1 cellular context compared by ENCODE assay signal in the genomic region with DNA sequence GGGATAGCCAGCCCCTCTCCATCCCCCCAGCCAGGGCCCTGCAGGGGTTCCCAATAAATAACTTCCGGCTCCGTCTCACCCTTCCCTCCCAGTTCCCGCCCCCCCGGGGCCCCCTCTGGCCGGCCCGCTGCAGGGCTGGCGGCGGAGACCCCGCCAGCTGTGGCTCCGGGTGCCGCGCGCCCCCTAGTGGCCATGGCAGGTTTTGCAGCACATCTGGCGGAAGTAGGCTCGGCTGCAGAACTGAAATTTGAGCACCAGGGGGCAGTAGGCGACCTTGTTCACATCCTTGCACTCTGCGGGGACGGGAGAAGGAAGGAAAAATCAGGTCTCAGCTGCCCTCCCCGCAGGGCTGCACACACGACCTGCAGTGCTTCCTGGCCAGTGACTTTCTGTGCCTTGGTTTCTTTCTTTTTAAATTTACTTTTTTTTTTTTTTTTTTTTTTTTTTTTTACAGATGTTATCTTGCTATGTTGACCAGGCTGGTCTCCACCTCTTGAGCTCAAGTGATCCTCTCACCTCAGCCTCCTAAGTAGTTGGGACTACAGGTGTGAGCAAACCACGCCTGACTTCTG.
TF ChIP-seq lines count a peak whose summit lies in the region.

No MANE protein-coding gene starts in this region.

TF ChIP-seq in HEK293, 187 proteins besides CTCF, POLR2A, EP300 and RAD21 (continued from another document):
- TF ChIP-seq, protein P1, sequence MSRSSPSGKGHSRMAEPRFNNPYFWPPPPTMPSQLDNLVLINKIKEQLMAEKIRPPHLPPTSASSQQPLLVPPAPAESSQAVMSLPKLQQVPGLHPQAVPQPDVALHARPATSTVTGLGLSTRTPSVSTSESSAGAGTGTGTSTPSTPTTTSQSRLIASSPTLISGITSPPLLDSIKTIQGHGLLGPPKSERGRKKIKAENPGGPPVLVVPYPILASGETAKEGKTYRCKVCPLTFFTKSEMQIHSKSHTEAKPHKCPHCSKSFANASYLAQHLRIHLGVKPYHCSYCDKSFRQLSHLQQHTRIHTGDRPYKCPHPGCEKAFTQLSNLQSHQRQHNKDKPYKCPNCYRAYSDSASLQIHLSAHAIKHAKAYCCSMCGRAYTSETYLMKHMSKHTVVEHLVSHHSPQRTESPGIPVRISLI (tag by site-specific recombination; IDR thresholded peaks at IDR 0.05) = peak; percentile 87
- TF ChIP-seq ZNF629 (tag by site-specific recombination; IDR thresholded peaks at IDR 0.05) = peak; percentile 63
- no peak for TF ChIP-seq HOXC10 (CRISPR knock-in tag; IDR thresholded peaks at IDR 0.05)
- TF ChIP-seq, protein P2, sequence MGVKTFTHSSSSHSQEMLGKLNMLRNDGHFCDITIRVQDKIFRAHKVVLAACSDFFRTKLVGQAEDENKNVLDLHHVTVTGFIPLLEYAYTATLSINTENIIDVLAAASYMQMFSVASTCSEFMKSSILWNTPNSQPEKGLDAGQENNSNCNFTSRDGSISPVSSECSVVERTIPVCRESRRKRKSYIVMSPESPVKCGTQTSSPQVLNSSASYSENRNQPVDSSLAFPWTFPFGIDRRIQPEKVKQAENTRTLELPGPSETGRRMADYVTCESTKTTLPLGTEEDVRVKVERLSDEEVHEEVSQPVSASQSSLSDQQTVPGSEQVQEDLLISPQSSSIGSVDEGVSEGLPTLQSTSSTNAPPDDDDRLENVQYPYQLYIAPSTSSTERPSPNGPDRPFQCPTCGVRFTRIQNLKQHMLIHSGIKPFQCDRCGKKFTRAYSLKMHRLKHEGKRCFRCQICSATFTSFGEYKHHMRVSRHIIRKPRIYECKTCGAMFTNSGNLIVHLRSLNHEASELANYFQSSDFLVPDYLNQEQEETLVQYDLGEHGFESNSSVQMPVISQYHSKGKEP (tag by site-specific recombination; IDR thresholded peaks at IDR 0.05) = no peak
- TF ChIP-seq, protein P3, sequence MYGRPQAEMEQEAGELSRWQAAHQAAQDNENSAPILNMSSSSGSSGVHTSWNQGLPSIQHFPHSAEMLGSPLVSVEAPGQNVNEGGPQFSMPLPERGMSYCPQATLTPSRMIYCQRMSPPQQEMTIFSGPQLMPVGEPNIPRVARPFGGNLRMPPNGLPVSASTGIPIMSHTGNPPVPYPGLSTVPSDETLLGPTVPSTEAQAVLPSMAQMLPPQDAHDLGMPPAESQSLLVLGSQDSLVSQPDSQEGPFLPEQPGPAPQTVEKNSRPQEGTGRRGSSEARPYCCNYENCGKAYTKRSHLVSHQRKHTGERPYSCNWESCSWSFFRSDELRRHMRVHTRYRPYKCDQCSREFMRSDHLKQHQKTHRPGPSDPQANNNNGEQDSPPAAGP (tag by site-specific recombination; IDR thresholded peaks at IDR 0.05) = peak; percentile 74; the same call in 1 of the 2 replicates
- no peak for TF ChIP-seq KLF1 (tag by site-specific recombination; IDR thresholded peaks at IDR 0.05)
- TF ChIP-seq ZNF610 (tag by site-specific recombination; IDR thresholded peaks at IDR 0.05; ENCODE audit: borderline replicate concordance) = no peak
- no peak for TF ChIP-seq ZNF510 (tag by site-specific recombination; IDR thresholded peaks at IDR 0.05; ENCODE audit: insufficient replicate concordance)
- TF ChIP-seq ZNF248 (tag by site-specific recombination; IDR thresholded peaks at IDR 0.05) = no peak
- TF ChIP-seq ZSCAN16 (tag by site-specific recombination; IDR thresholded peaks at IDR 0.05) = no peak
- no peak for TF ChIP-seq ZNF843 (tag by site-specific recombination; IDR thresholded peaks at IDR 0.05)
- no peak for TF ChIP-seq ZFP41 (tag by site-specific recombination; IDR thresholded peaks at IDR 0.05; ENCODE audit: borderline replicate concordance)
- no peak for TF ChIP-seq MYNN (tag by site-specific recombination; IDR thresholded peaks at IDR 0.05; ENCODE audit: borderline replicate concordance)
- TF ChIP-seq GLI4 (tag by site-specific recombination; IDR thresholded peaks at IDR 0.05) = no peak
- no peak for TF ChIP-seq ZBTB7A (tag by site-specific recombination; IDR thresholded peaks at IDR 0.05; ENCODE audit: low read depth)
- 0 out of 2 replicates have a peak, but pooled peaks have one; percentile 54 for TF ChIP-seq KLF16 (tag by site-specific recombination; IDR thresholded peaks at IDR 0.05)
- no peak for TF ChIP-seq ZNF560 (tag by site-specific recombination; IDR thresholded peaks at IDR 0.05; ENCODE audit: borderline replicate concordance)
- TF ChIP-seq ZEB2 (tag by site-specific recombination; IDR thresholded peaks at IDR 0.05) = peak; percentile 53; the same call in 1 of the 2 replicates
- peak; percentile 55 for TF ChIP-seq SP7 (tag by site-specific recombination; IDR thresholded peaks at IDR 0.05)
- no peak for TF ChIP-seq MEIS1 (CRISPR knock-in tag; IDR thresholded peaks at IDR 0.05; ENCODE audit: borderline replicate concordance)
- peak; percentile 78; the same call in 1 of the 2 replicates for TF ChIP-seq ZNF2 (tag by site-specific recombination; IDR thresholded peaks at IDR 0.05)
- no peak for TF ChIP-seq ZNF585B (tag by site-specific recombination; IDR thresholded peaks at IDR 0.05)
- TF ChIP-seq, protein P4, sequence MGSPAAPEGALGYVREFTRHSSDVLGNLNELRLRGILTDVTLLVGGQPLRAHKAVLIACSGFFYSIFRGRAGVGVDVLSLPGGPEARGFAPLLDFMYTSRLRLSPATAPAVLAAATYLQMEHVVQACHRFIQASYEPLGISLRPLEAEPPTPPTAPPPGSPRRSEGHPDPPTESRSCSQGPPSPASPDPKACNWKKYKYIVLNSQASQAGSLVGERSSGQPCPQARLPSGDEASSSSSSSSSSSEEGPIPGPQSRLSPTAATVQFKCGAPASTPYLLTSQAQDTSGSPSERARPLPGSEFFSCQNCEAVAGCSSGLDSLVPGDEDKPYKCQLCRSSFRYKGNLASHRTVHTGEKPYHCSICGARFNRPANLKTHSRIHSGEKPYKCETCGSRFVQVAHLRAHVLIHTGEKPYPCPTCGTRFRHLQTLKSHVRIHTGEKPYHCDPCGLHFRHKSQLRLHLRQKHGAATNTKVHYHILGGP (tag by site-specific recombination; IDR thresholded peaks at IDR 0.05) = no peak
- no peak for TF ChIP-seq SETDB1 (IDR thresholded peaks at IDR 0.05; ENCODE audit: insufficient read length, low read length)
- TF ChIP-seq ZNF654 (tag by site-specific recombination; IDR thresholded peaks at IDR 0.05; ENCODE audit: low read depth) = peak; percentile 87
- no peak for TF ChIP-seq ZNF121 (tag by site-specific recombination; IDR thresholded peaks at IDR 0.05)
- TF ChIP-seq ZFP69B (tag by site-specific recombination; IDR thresholded peaks at IDR 0.05) = 0 out of 2 replicates have a peak, but pooled peaks have one; percentile 21
- TF ChIP-seq ZNF664 (tag by site-specific recombination; IDR thresholded peaks at IDR 0.05) = no peak
- TF ChIP-seq ZNF549 (tag by site-specific recombination; IDR thresholded peaks at IDR 0.05) = no peak
- TF ChIP-seq, protein P5, sequence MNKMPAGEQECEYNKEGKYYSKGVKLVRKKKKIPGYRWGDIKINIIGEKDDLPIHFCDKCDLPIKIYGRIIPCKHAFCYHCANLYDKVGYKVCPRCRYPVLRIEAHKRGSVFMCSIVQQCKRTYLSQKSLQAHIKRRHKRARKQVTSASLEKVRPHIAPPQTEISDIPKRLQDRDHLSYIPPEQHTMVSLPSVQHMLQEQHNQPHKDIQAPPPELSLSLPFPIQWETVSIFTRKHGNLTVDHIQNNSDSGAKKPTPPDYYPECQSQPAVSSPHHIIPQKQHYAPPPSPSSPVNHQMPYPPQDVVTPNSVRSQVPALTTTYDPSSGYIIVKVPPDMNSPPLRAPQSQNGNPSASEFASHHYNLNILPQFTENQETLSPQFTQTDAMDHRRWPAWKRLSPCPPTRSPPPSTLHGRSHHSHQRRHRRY (tag by site-specific recombination; IDR thresholded peaks at IDR 0.05) = no peak
- TF ChIP-seq ZBTB21 (tag by site-specific recombination; IDR thresholded peaks at IDR 0.05) = no peak
- no peak for TF ChIP-seq ZFP3 (tag by site-specific recombination; IDR thresholded peaks at IDR 0.05; ENCODE audit: low read depth)
- TF ChIP-seq SALL2 (tag by site-specific recombination; IDR thresholded peaks at IDR 0.05; ENCODE audit: borderline replicate concordance) = no peak
- TF ChIP-seq ZNF660 (tag by site-specific recombination; IDR thresholded peaks at IDR 0.05) = no peak; the same call in 1 of the 2 replicates
- 0 out of 2 replicates have a peak, but pooled peaks have one; percentile 44 for TF ChIP-seq ZNF391 (tag by site-specific recombination; IDR thresholded peaks at IDR 0.05; ENCODE audit: borderline replicate concordance, low read depth)
- TF ChIP-seq ZNF175 (tag by site-specific recombination; IDR thresholded peaks at IDR 0.05) = no peak
- TF ChIP-seq, protein P6, sequence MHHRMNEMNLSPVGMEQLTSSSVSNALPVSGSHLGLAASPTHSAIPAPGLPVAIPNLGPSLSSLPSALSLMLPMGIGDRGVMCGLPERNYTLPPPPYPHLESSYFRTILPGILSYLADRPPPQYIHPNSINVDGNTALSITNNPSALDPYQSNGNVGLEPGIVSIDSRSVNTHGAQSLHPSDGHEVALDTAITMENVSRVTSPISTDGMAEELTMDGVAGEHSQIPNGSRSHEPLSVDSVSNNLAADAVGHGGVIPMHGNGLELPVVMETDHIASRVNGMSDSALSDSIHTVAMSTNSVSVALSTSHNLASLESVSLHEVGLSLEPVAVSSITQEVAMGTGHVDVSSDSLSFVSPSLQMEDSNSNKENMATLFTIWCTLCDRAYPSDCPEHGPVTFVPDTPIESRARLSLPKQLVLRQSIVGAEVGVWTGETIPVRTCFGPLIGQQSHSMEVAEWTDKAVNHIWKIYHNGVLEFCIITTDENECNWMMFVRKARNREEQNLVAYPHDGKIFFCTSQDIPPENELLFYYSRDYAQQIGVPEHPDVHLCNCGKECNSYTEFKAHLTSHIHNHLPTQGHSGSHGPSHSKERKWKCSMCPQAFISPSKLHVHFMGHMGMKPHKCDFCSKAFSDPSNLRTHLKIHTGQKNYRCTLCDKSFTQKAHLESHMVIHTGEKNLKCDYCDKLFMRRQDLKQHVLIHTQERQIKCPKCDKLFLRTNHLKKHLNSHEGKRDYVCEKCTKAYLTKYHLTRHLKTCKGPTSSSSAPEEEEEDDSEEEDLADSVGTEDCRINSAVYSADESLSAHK (tag by site-specific recombination; IDR thresholded peaks at IDR 0.05) = no peak
- TF ChIP-seq, protein P7, sequence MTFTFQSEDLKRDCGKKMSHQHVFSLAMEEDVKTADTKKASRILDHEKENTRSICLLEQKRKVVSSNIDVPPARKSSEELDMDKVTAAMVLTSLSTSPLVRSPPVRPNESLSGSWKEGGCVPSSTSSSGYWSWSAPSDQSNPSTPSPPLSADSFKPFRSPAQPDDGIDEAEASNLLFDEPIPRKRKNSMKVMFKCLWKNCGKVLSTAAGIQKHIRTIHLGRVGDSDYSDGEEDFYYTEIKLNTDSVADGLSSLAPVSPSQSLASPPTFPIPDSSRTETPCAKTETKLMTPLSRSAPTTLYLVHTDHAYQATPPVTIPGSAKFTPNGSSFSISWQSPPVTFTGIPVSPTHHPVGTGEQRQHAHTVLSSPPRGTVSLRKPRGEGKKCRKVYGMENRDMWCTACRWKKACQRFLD (tag by site-specific recombination; IDR thresholded peaks at IDR 0.05) = no peak
- TF ChIP-seq, protein P8, sequence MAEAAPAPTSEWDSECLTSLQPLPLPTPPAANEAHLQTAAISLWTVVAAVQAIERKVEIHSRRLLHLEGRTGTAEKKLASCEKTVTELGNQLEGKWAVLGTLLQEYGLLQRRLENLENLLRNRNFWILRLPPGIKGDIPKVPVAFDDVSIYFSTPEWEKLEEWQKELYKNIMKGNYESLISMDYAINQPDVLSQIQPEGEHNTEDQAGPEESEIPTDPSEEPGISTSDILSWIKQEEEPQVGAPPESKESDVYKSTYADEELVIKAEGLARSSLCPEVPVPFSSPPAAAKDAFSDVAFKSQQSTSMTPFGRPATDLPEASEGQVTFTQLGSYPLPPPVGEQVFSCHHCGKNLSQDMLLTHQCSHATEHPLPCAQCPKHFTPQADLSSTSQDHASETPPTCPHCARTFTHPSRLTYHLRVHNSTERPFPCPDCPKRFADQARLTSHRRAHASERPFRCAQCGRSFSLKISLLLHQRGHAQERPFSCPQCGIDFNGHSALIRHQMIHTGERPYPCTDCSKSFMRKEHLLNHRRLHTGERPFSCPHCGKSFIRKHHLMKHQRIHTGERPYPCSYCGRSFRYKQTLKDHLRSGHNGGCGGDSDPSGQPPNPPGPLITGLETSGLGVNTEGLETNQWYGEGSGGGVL (tag by site-specific recombination; IDR thresholded peaks at IDR 0.05) = peak; percentile 57; the same call in 1 of the 2 replicates
- no peak for TF ChIP-seq ZSCAN23 (tag by site-specific recombination; IDR thresholded peaks at IDR 0.05)
- no peak for TF ChIP-seq ZNF169 (tag by site-specific recombination; IDR thresholded peaks at IDR 0.05)
- TF ChIP-seq, protein P9, sequence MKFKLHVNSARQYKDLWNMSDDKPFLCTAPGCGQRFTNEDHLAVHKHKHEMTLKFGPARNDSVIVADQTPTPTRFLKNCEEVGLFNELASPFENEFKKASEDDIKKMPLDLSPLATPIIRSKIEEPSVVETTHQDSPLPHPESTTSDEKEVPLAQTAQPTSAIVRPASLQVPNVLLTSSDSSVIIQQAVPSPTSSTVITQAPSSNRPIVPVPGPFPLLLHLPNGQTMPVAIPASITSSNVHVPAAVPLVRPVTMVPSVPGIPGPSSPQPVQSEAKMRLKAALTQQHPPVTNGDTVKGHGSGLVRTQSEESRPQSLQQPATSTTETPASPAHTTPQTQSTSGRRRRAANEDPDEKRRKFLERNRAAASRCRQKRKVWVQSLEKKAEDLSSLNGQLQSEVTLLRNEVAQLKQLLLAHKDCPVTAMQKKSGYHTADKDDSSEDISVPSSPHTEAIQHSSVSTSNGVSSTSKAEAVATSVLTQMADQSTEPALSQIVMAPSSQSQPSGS (tag by site-specific recombination; IDR thresholded peaks at IDR 0.05; ENCODE audit: low read depth) = no peak
- TF ChIP-seq ZFHX2 (tag by site-specific recombination; conservative IDR thresholded peaks at IDR 0.05) = no peak
- TF ChIP-seq KLF8 (tag by site-specific recombination; IDR thresholded peaks at IDR 0.05) = peak; percentile 42; the same call in 1 of the 2 replicates
- no peak for TF ChIP-seq SP3 (tag by site-specific recombination; IDR thresholded peaks at IDR 0.05)
- no peak for TF ChIP-seq ZNF521 (tag by site-specific recombination; IDR thresholded peaks at IDR 0.05)
